16 cellular contexts compared by ENCODE assay signal in genomic region chr4:3261411-3262207, GRCh38. TPM values are rescaled to one million over a fixed set of nuclear protein-coding genes. Genes with fewer than 3 reads are reported as not detected.
DNase-seq lines count a peak whose midpoint lies in the region; ATAC-seq and TF ChIP-seq lines count a peak whose summit lies in the region.
"Had no signal": no experiment of that assay in that cellular context is flagged by ENCODE, and none has a peak within 500 bp of the region (broad histone marks: within the 10 kb centered on the region; RNA-seq: fewer than 3 reads in every experiment).

No MANE protein-coding gene starts in this region.

- no peaks in the 10 kb centered on the region for H3K9me3 Mint-ChIP-seq in activated naive CD4-positive, alpha-beta T cell treated with anti-CD3 and anti-CD28 coated beads for 36 hours
- H3K9me3 Mint-ChIP-seq in chondrocyte (ENCODE audit: low read depth) (no peaks in the 10 kb centered on the region), neural crest cell (no peaks in the 10 kb centered on the region)
- H3K9me3 Mint-ChIP-seq in activated T-helper 1 cell treated with anti-CD3 and anti-CD28 coated beads, Interleukin-12 subunit alpha, Interleukin-12 subunit beta, Interleukin-2, Interleukin-4 antibody, amounts not matched to agents 30 ng/mL and 10 ng/mL and 1 ng/mL, durations not matched to agents 14 hours and 24 hours and 36 hours: no peaks in the 10 kb centered on the region
- H3K9me3 Mint-ChIP-seq: activated CD4-positive, alpha-beta memory T cell treated with anti-CD3 and anti-CD28 coated beads, Interleukin-2, amount 10 ng/mL, durations not matched to agents 7 days and 5 days; activated naive CD4-positive, alpha-beta T cell treated with anti-CD3 and anti-CD28 coated beads, Interleukin-2, amount 50 U/mL, for 24 hours; activated T-cell treated with anti-CD3 and anti-CD28 coated beads, Interleukin-2, amount 50 U/mL, for 4 hours; stimulated activated naive CD8-positive, alpha-beta T cell treated with anti-CD3 and anti-CD28 coated beads, Interleukin-15, Interleukin-2, amounts not matched to agents 100 ng/mL and 50 ng/mL, for 24 hours had no signal

- TF ChIP-seq CTCF in chondrocyte (IDR thresholded peaks at IDR 0.05) (no peak), neural crest cell (conservative IDR thresholded peaks at IDR 0.05) (no peak)

- H3K4me1 Mint-ChIP-seq in activated naive CD4-positive, alpha-beta T cell treated with anti-CD3 and anti-CD28 coated beads for 36 hours (ENCODE audit: low read depth): no peaks in the 10 kb centered on the region
- H3K4me1 Mint-ChIP-seq in chondrocyte (ENCODE audit: low read depth): no peaks in the 10 kb centered on the region
- no peaks in the 10 kb centered on the region for H3K4me1 Mint-ChIP-seq in neural crest cell
- H3K4me1 Mint-ChIP-seq in activated T-helper 1 cell treated with anti-CD3 and anti-CD28 coated beads, Interleukin-12 subunit alpha, Interleukin-12 subunit beta, Interleukin-2, Interleukin-4 antibody, amounts not matched to agents 30 ng/mL and 10 ng/mL and 1 ng/mL, durations not matched to agents 14 hours and 24 hours and 36 hours (ENCODE audit: low read depth): no peaks in the 10 kb centered on the region
- H3K4me1 Mint-ChIP-seq: activated CD4-positive, alpha-beta memory T cell treated with anti-CD3 and anti-CD28 coated beads, Interleukin-2, amount 10 ng/mL, durations not matched to agents 7 days and 5 days; activated naive CD4-positive, alpha-beta T cell treated with anti-CD3 and anti-CD28 coated beads, Interleukin-2, amount 50 U/mL, for 24 hours had no signal

- peak; percentile 1 for DNase-seq in activated naive CD4-positive, alpha-beta T cell treated with anti-CD3 and anti-CD28 coated beads for 36 hours
- DNase-seq in activated naive CD4-positive, alpha-beta T cell (lab: John Stamatoyannopoulos, UW): no peak
- DNase-seq in chondrocyte (ENCODE audit: low spot score): peak; percentile 83
- no peak for DNase-seq in neural crest cell (ENCODE audit: low read depth, low spot score)
- DNase-seq in ureter (ENCODE audit: low spot score): peak; percentile 40
- no peak for DNase-seq in activated T-helper 1 cell treated with anti-CD3 and anti-CD28 coated beads, Interleukin-12 subunit alpha, Interleukin-12 subunit beta, Interleukin-2, Interleukin-4 antibody, amounts not matched to agents 30 ng/mL and 10 ng/mL and 1 ng/mL, durations not matched to agents 14 hours and 24 hours and 36 hours (ENCODE audit: low spot score)
- no peak for DNase-seq in activated effector memory CD4-positive, alpha-beta T cell treated with Interleukin-2 at 50 U/mL for 16 hours
- DNase-seq: activated CD4-positive, alpha-beta memory T cell treated with anti-CD3 and anti-CD28 coated beads, Interleukin-2, amount 10 ng/mL, durations not matched to agents 7 days and 5 days; activated T-cell treated with anti-CD3 and anti-CD28 coated beads, Interleukin-2, amount 50 U/mL, for 4 hours; hippocampal formation; NCI-H2171; NCI-H69; stimulated activated CD4-positive, alpha-beta T cell treated with anti-CD3 and anti-CD28 coated beads, Interleukin-12 subunit alpha, Interleukin-12 subunit beta, amount 100 ng/mL, for 4 hours had no signal

- intact Hi-C loops in activated naive CD4-positive, alpha-beta T cell treated with anti-CD3 and anti-CD28 coated beads for 36 hours (cut with micrococcal nuclease): no loop called here
- intact Hi-C loops in activated T-helper 1 cell treated with anti-CD3 and anti-CD28 coated beads, Interleukin-12 subunit alpha, Interleukin-12 subunit beta, Interleukin-2, Interleukin-4 antibody, amounts not matched to agents 30 ng/mL and 10 ng/mL and 1 ng/mL, durations not matched to agents 14 hours and 24 hours and 36 hours (cut with micrococcal nuclease): no loop called here

- no peak overlapping the region for H3K4me3 Mint-ChIP-seq in activated naive CD4-positive, alpha-beta T cell treated with anti-CD3 and anti-CD28 coated beads for 36 hours
- H3K4me3 Mint-ChIP-seq in chondrocyte (ENCODE audit: unreplicated experiment) (no peak overlapping the region), neural crest cell (no peak overlapping the region)
- H3K4me3 Mint-ChIP-seq in activated T-helper 1 cell treated with anti-CD3 and anti-CD28 coated beads, Interleukin-12 subunit alpha, Interleukin-12 subunit beta, Interleukin-2, Interleukin-4 antibody, amounts not matched to agents 30 ng/mL and 10 ng/mL and 1 ng/mL, durations not matched to agents 14 hours and 24 hours and 36 hours: no peak overlapping the region
- H3K4me3 Mint-ChIP-seq: activated CD4-positive, alpha-beta memory T cell treated with anti-CD3 and anti-CD28 coated beads, Interleukin-2, amount 10 ng/mL, durations not matched to agents 7 days and 5 days; activated naive CD4-positive, alpha-beta T cell treated with anti-CD3 and anti-CD28 coated beads, Interleukin-2, amount 50 U/mL, for 24 hours; activated T-cell treated with anti-CD3 and anti-CD28 coated beads, Interleukin-2, amount 50 U/mL, for 4 hours; stimulated activated naive CD8-positive, alpha-beta T cell treated with anti-CD3 and anti-CD28 coated beads, Interleukin-15, Interleukin-2, amounts not matched to agents 100 ng/mL and 50 ng/mL, for 24 hours had no signal

- no peak overlapping the region for H3K27ac Mint-ChIP-seq in activated naive CD4-positive, alpha-beta T cell treated with anti-CD3 and anti-CD28 coated beads for 36 hours
- H3K27ac Mint-ChIP-seq in chondrocyte (ENCODE audit: unreplicated experiment): no peak overlapping the region
- peak overlapping the region; percentile 23 for H3K27ac Mint-ChIP-seq in neural crest cell (ENCODE audit: unreplicated experiment)
- H3K27ac Mint-ChIP-seq in activated T-helper 1 cell treated with anti-CD3 and anti-CD28 coated beads, Interleukin-12 subunit alpha, Interleukin-12 subunit beta, Interleukin-2, Interleukin-4 antibody, amounts not matched to agents 30 ng/mL and 10 ng/mL and 1 ng/mL, durations not matched to agents 14 hours and 24 hours and 36 hours: no peak overlapping the region
- H3K27ac Mint-ChIP-seq: activated CD4-positive, alpha-beta memory T cell treated with anti-CD3 and anti-CD28 coated beads, Interleukin-2, amount 10 ng/mL, durations not matched to agents 7 days and 5 days; activated naive CD4-positive, alpha-beta T cell treated with anti-CD3 and anti-CD28 coated beads, Interleukin-2, amount 50 U/mL, for 24 hours; stimulated activated naive CD8-positive, alpha-beta T cell treated with anti-CD3 and anti-CD28 coated beads, Interleukin-15, Interleukin-2, amounts not matched to agents 100 ng/mL and 50 ng/mL, for 24 hours had no signal

- CTCF ChIA-PET in activated naive CD4-positive, alpha-beta T cell treated with anti-CD3 and anti-CD28 coated beads for 36 hours (lab: Charles Lee): no interaction called here

- H3K36me3 Mint-ChIP-seq in activated naive CD4-positive, alpha-beta T cell treated with anti-CD3 and anti-CD28 coated beads for 36 hours (ENCODE audit: low read depth): no peaks in the 10 kb centered on the region
- no peaks in the 10 kb centered on the region for H3K36me3 Mint-ChIP-seq in chondrocyte (ENCODE audit: low read depth)
- no peaks in the 10 kb centered on the region for H3K36me3 Mint-ChIP-seq in neural crest cell (ENCODE audit: low read depth)
- no peaks in the 10 kb centered on the region for H3K36me3 Mint-ChIP-seq in activated T-helper 1 cell treated with anti-CD3 and anti-CD28 coated beads, Interleukin-12 subunit alpha, Interleukin-12 subunit beta, Interleukin-2, Interleukin-4 antibody, amounts not matched to agents 30 ng/mL and 10 ng/mL and 1 ng/mL, durations not matched to agents 14 hours and 24 hours and 36 hours (ENCODE audit: low read depth)
- H3K36me3 Mint-ChIP-seq: activated naive CD4-positive, alpha-beta T cell treated with anti-CD3 and anti-CD28 coated beads, Interleukin-2, amount 50 U/mL, for 24 hours had no signal

- H3K27me3 Mint-ChIP-seq in activated naive CD4-positive, alpha-beta T cell treated with anti-CD3 and anti-CD28 coated beads for 36 hours (ENCODE audit: low read depth): no peaks in the 10 kb centered on the region
- H3K27me3 Mint-ChIP-seq in chondrocyte (ENCODE audit: low read depth) (no peaks in the 10 kb centered on the region), neural crest cell (ENCODE audit: low read depth) (no peaks in the 10 kb centered on the region)
- peaks cover 2% of the 10 kb centered on the region for H3K27me3 Mint-ChIP-seq in activated T-helper 1 cell treated with anti-CD3 and anti-CD28 coated beads, Interleukin-12 subunit alpha, Interleukin-12 subunit beta, Interleukin-2, Interleukin-4 antibody, amounts not matched to agents 30 ng/mL and 10 ng/mL and 1 ng/mL, durations not matched to agents 14 hours and 24 hours and 36 hours (ENCODE audit: insufficient read depth)
- H3K27me3 Mint-ChIP-seq: activated CD4-positive, alpha-beta memory T cell treated with anti-CD3 and anti-CD28 coated beads, Interleukin-2, amount 10 ng/mL, durations not matched to agents 7 days and 5 days; activated naive CD4-positive, alpha-beta T cell treated with anti-CD3 and anti-CD28 coated beads, Interleukin-2, amount 50 U/mL, for 24 hours; stimulated activated naive CD8-positive, alpha-beta T cell treated with anti-CD3 and anti-CD28 coated beads, Interleukin-15, Interleukin-2, amounts not matched to agents 100 ng/mL and 50 ng/mL, for 24 hours had no signal

- ATAC-seq in HG02870 (IDR thresholded peaks at IDR 0.05; ENCODE audit: unreplicated experiment): no peak
- ATAC-seq: activated T-cell treated with anti-CD3 and anti-CD28 coated beads, Interleukin-2, amount 50 U/mL, for 4 hours had no signal

RNA-seq across cellular contexts. Expression of gene MSANTD1, which starts 12.7 kb away (rescaled TPM):
- under 1 TPM; 0.49 to 0.55 TPM for total RNA-seq in activated naive CD4-positive, alpha-beta T cell treated with anti-CD3 and anti-CD28 coated beads for 36 hours
- total RNA-seq in chondrocyte (0.55 to 1.7 TPM (median 0.64 TPM) in 3 replicates), neural crest cell (1.2 TPM in 2 replicates), ureter (1.7 TPM)
- 0.73 and 1.2 TPM in 2 replicates for total RNA-seq in activated T-helper 1 cell treated with anti-CD3 and anti-CD28 coated beads, Interleukin-12 subunit alpha, Interleukin-12 subunit beta, Interleukin-2, Interleukin-4 antibody, amounts not matched to agents 30 ng/mL and 10 ng/mL and 1 ng/mL, durations not matched to agents 14 hours and 24 hours and 36 hours

RNA-seq across cellular contexts. Expression of gene RGS12, which starts 31.2 kb away (rescaled TPM):
- 1 to 10 TPM; 8.7 to 8.9 TPM for total RNA-seq in activated naive CD4-positive, alpha-beta T cell treated with anti-CD3 and anti-CD28 coated beads for 36 hours
- 19.0 to 24.2 TPM (median 19.3 TPM) in 3 replicates for total RNA-seq in chondrocyte
- total RNA-seq in neural crest cell: 60.4 and 69.5 TPM in 2 replicates
- 50.8 TPM for total RNA-seq in ureter
- total RNA-seq in activated T-helper 1 cell treated with anti-CD3 and anti-CD28 coated beads, Interleukin-12 subunit alpha, Interleukin-12 subunit beta, Interleukin-2, Interleukin-4 antibody, amounts not matched to agents 30 ng/mL and 10 ng/mL and 1 ng/mL, durations not matched to agents 14 hours and 24 hours and 36 hours: 3.1 and 3.6 TPM in 2 replicates

Comparison
In these comparisons a context has a peak if more than half of its experiments do, and no peak if none do; other contexts are left out.
1. DNase-seq: peak in activated naive CD4-positive, alpha-beta T cell treated with anti-CD3 and anti-CD28 coated beads for 36 hours (single experiment), chondrocyte (single experiment) and ureter (single experiment); none in activated naive CD4-positive, alpha-beta T cell (0 of 4), neural crest cell (single experiment), activated T-helper 1 cell treated with anti-CD3 and anti-CD28 coated beads, Interleukin-12 subunit alpha, Interleukin-12 subunit beta, Interleukin-2, Interleukin-4 antibody, amounts not matched to agents 30 ng/mL and 10 ng/mL and 1 ng/mL, durations not matched to agents 14 hours and 24 hours and 36 hours (single experiment) and activated effector memory CD4-positive, alpha-beta T cell treated with Interleukin-2 at 50 U/mL for 16 hours (single experiment).